Comparison of ENCODE assay signal across 11 cellular contexts in the genomic region with DNA sequence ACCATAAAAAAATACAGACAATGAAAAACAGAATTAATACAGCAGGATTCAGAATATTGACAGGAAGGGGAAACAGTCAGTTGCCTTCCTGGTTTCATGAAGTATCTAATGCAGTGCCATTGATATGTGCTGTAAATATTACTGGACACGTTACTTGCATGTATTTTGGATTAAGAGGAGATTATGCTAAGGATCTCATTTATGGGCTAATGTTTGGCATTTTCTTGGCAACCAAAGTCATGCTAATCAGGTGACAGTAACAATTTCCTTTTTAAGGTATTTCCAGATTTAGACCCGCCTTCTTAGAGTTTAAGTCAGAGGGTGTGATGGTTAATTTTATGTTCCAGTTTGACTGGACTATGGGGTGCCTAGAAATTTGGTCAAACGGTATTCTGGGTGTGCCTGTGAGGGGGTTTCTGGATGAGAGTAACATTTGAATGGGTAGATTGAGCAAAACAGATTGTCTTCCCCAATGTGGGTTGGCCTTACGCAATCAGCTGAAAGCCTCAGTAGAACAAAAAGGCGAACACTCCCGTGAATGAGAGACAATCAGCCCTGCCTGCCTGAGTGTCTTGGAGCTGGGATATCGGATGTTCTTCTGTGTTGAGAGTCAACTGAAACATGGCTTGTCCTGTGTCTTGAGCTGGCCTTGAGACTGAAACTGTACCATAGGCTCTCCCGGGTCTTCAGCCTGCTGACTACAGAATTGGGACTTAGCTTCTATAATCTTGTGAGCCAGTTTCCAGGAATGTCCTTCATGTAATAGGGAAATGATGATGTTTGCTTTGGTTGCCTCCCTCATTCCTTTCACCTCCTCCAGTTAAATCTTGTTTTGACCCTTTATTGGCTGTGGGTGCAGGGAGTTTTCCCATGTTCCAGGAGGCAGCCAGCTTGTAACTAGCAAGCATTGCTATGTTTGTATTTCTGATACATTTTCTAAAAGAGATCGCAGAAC. TPM values are rescaled to one million over a fixed set of nuclear protein-coding genes. Genes with fewer than 3 reads are reported as not detected.
DNase-seq lines count a peak whose midpoint lies in the region; ATAC-seq and TF ChIP-seq lines count a peak whose summit lies in the region.
"Had no signal": no experiment of that assay in that cellular context is flagged by ENCODE, and none has a peak within 500 bp of the region (broad histone marks: within the 10 kb centered on the region; RNA-seq: fewer than 3 reads in every experiment).

No MANE protein-coding gene starts in this region.

- H3K4me3 ChIP-seq in SK-N-SH (ENCODE audit: low read depth in 2 of 2, low read length in 1 of 2) (no peak overlapping the region), spleen (peak overlapping the region in 1 of 8 donors; percentile 30)
- H3K4me3 ChIP-seq: SJSA1 had no signal

- TF ChIP-seq RAD21 in SK-N-SH (IDR thresholded peaks at IDR 0.05; ENCODE audit: low read length) = no peak

- peak overlapping the region; percentile 40; the same call in 1 of the 2 replicates for H3K4me2 ChIP-seq in SK-N-SH

- H3K9ac ChIP-seq in SK-N-SH = no peak overlapping the region

- CTCF ChIA-PET in SK-N-SH (lab: Yijun Ruan, JAX) = interaction anchor here (0.9 to 1.6 kb wide), 2 partner anchors 10 to 52 kb away, joined by 3 to 8 read pairs; a partner anchor contains a TSS

- POLR2A ChIA-PET in SK-N-SH (lab: Yijun Ruan, JAX) = no interaction called here

- H3K4me1 ChIP-seq in SK-N-SH (ENCODE audit: control insufficient read depth in 1 of 2, insufficient read depth in 2 of 2, low read depth in 1 of 2, low read length in 1 of 2) (peaks cover 0 to 21% of the 10 kb centered on the region in 2 experiments; a peak in 2 of 4 replicates), spleen (peaks cover 11 to 100% (median 79%) of the 10 kb centered on the region in 6 donors)

- peaks cover 27% of the 10 kb centered on the region for H3F3A ChIP-seq in SK-N-SH (replicated peaks; ENCODE audit: insufficient read depth)

- H3K36me3 ChIP-seq in SK-N-SH (replicated peaks in 1 of 2; ENCODE audit: control insufficient read depth in 1 of 2, insufficient read depth in 2 of 2, low read length in 1 of 2) (no peaks in the 10 kb centered on the region), spleen (peaks cover 0 to 17% (median 0%) of the 10 kb centered on the region in 6 donors)
- H3K36me3 ChIP-seq: SJSA1 had no signal

- TF ChIP-seq CTCF in SK-N-SH (IDR thresholded peaks at IDR 0.05) = no peak
- TF ChIP-seq CTCF in spleen (IDR thresholded peaks at IDR 0.05 in 8 of 11, conservative IDR thresholded peaks at IDR 0.05 in 3 of 11) = no peak

- no peaks in the 10 kb centered on the region for H3K79me2 ChIP-seq in SK-N-SH (ENCODE audit: insufficient read depth)

- ATAC-seq in SK-N-SH treated with all-trans-retinoic acid at 6 μM for 48 hours = no peak
- ATAC-seq in HG03442 (IDR thresholded peaks at IDR 0.05; ENCODE audit: unreplicated experiment) = no peak

- intact Hi-C loops in spleen (cut with DNase I; ENCODE audit: low total_unique reads) = no loop called here

- no peaks in the 10 kb centered on the region for H3K9me2 ChIP-seq in SK-N-SH

- no peaks in the 10 kb centered on the region for H3K27me3 ChIP-seq in SK-N-SH (ENCODE audit: insufficient read depth)
- H3K27me3 ChIP-seq in spleen (replicated peaks in 1 of 7) = no peaks in the 10 kb centered on the region
- H3K27me3 ChIP-seq: SJSA1 had no signal

- H4K20me1 ChIP-seq in SK-N-SH (ENCODE audit: insufficient read depth) = no peaks in the 10 kb centered on the region

- no peak overlapping the region for H3K27ac ChIP-seq in SK-N-SH (ENCODE audit: low read depth in 2 of 2, low read length in 1 of 2)
- peak overlapping the region in 7 of 8 donors; percentile 44 to 98 (median 64) for H3K27ac ChIP-seq in spleen
- H3K27ac ChIP-seq: SJSA1 had no signal

- H3K9me3 ChIP-seq in SK-N-SH (no peaks in the 10 kb centered on the region), spleen (no peaks in the 10 kb centered on the region)
- H3K9me3 ChIP-seq: SJSA1 had no signal

- H2AFZ ChIP-seq in SK-N-SH (ENCODE audit: low read depth) = no peak overlapping the region

- TF ChIP-seq POLR2A in spleen (IDR thresholded peaks at IDR 0.05) = no peak

- 87% methylated on average over 9 of the region's 9 CpGs for WGBS in SK-N-SH (ENCODE audit: low lambda C conversion rate)
- 51 to 77% (median 60%) methylated on average over 9 of the region's 9 CpGs for WGBS in spleen, 5 donors

- no peak for TF ChIP-seq EP300 in SK-N-SH (IDR thresholded peaks at IDR 0.05; ENCODE audit: borderline replicate concordance in 1 of 2, low read depth in 1 of 2, low read length in 1 of 2)

- DNase-seq in SK-N-SH = no peak
- DNase-seq in SKM-1 (lab: John Stamatoyannopoulos, UW; ENCODE audit: unreplicated experiment) = peak; percentile 49
- peak; percentile 76 for DNase-seq in fibroblast of peridontal ligament (ENCODE audit: extremely low read depth)
- no peak for DNase-seq in spleen
- DNase-seq in A172 (ENCODE audit: low spot score) = no peak
- DNase-seq in NCI-H2081 treated with DMSO at 0.1 percent for 48 hours (lab: John Stamatoyannopoulos, UW) = no peak
- DNase-seq: 8988T; central memory CD4-positive, alpha-beta T cell had no signal

TF ChIP-seq in SK-N-SH, 30 proteins besides CTCF, POLR2A, EP300 and RAD21 (continues in another document):
- TF ChIP-seq, protein P1, sequence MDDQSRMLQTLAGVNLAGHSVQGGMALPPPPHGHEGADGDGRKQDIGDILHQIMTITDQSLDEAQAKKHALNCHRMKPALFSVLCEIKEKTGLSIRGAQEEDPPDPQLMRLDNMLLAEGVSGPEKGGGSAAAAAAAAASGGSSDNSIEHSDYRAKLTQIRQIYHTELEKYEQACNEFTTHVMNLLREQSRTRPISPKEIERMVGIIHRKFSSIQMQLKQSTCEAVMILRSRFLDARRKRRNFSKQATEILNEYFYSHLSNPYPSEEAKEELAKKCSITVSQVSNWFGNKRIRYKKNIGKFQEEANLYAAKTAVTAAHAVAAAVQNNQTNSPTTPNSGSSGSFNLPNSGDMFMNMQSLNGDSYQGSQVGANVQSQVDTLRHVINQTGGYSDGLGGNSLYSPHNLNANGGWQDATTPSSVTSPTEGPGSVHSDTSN (IDR thresholded peaks at IDR 0.05) = no peak
- TF ChIP-seq GABPA (IDR thresholded peaks at IDR 0.05; ENCODE audit: low read depth) = no peak
- TF ChIP-seq, protein P2, sequence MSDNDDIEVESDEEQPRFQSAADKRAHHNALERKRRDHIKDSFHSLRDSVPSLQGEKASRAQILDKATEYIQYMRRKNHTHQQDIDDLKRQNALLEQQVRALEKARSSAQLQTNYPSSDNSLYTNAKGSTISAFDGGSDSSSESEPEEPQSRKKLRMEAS (IDR thresholded peaks at IDR 0.05; ENCODE audit: low read depth) = no peak
- no peak for TF ChIP-seq ELF1 (IDR thresholded peaks at IDR 0.05)

TF ChIP-seq in SK-N-SH treated with all-trans-retinoic acid at 6 μM for 48 hours, 23 proteins besides CTCF, POLR2A, EP300 and RAD21 (continues in another document):
- no peak for TF ChIP-seq ZC3H10 (CRISPR knock-in tag; IDR thresholded peaks at IDR 0.05)
- TF ChIP-seq BACH2 (CRISPR knock-in tag; IDR thresholded peaks at IDR 0.05; ENCODE audit: borderline replicate concordance) = no peak
- TF ChIP-seq, protein P3, sequence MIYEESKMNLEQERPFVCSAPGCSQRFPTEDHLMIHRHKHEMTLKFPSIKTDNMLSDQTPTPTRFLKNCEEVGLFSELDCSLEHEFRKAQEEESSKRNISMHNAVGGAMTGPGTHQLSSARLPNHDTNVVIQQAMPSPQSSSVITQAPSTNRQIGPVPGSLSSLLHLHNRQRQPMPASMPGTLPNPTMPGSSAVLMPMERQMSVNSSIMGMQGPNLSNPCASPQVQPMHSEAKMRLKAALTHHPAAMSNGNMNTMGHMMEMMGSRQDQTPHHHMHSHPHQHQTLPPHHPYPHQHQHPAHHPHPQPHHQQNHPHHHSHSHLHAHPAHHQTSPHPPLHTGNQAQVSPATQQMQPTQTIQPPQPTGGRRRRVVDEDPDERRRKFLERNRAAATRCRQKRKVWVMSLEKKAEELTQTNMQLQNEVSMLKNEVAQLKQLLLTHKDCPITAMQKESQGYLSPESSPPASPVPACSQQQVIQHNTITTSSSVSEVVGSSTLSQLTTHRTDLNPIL (CRISPR knock-in tag; IDR thresholded peaks at IDR 0.05; ENCODE audit: low read depth) = no peak
- no peak for TF ChIP-seq ESRRG (CRISPR knock-in tag; IDR thresholded peaks at IDR 0.05)
- no peak for TF ChIP-seq GLIS3 (CRISPR knock-in tag; IDR thresholded peaks at IDR 0.05)
- TF ChIP-seq OSR1 (CRISPR knock-in tag; IDR thresholded peaks at IDR 0.05) = no peak
- TF ChIP-seq, protein P4, sequence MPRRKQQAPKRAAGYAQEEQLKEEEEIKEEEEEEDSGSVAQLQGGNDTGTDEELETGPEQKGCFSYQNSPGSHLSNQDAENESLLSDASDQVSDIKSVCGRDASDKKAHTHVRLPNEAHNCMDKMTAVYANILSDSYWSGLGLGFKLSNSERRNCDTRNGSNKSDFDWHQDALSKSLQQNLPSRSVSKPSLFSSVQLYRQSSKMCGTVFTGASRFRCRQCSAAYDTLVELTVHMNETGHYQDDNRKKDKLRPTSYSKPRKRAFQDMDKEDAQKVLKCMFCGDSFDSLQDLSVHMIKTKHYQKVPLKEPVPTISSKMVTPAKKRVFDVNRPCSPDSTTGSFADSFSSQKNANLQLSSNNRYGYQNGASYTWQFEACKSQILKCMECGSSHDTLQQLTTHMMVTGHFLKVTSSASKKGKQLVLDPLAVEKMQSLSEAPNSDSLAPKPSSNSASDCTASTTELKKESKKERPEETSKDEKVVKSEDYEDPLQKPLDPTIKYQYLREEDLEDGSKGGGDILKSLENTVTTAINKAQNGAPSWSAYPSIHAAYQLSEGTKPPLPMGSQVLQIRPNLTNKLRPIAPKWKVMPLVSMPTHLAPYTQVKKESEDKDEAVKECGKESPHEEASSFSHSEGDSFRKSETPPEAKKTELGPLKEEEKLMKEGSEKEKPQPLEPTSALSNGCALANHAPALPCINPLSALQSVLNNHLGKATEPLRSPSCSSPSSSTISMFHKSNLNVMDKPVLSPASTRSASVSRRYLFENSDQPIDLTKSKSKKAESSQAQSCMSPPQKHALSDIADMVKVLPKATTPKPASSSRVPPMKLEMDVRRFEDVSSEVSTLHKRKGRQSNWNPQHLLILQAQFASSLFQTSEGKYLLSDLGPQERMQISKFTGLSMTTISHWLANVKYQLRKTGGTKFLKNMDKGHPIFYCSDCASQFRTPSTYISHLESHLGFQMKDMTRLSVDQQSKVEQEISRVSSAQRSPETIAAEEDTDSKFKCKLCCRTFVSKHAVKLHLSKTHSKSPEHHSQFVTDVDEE (CRISPR knock-in tag; IDR thresholded peaks at IDR 0.05) = no peak

RNA-seq across cellular contexts. Expression of a gene that starts 10.5 kb away (rescaled TPM):
- 7.8 and 9.1 TPM in 2 replicates for polyA plus RNA-seq in SK-N-SH (2012; rRNA removed)
- 8.5 and 9.5 TPM in 2 replicates for polyA plus RNA-seq in SK-N-SH (2012; cell fraction: cytosol; rRNA removed)
- polyA plus RNA-seq in SK-N-SH (2012; cell fraction: nucleus; rRNA removed) = 5.0 and 6.4 TPM in 2 replicates
- 10 to 100 TPM; 52.2 to 79.6 (median 62.2) TPM for total RNA-seq in spleen
- polyA plus RNA-seq in spleen = 10 to 100 TPM; 21.5 to 39.7 (median 29.1) TPM
- total RNA-seq in A172 (2014; rRNA removed; shearing (Covaris generic)) = 19.0 and 21.7 TPM in 2 replicates

RNA-seq across cellular contexts. Expression of a gene that starts 58.1 kb away (rescaled TPM):
- polyA plus RNA-seq in SK-N-SH (2012; rRNA removed) (11.3 and 14.1 TPM in 2 replicates), spleen (10 to 100 TPM; 18.6 to 30.5 (median 20.8) TPM)
- 21.1 and 25.9 TPM in 2 replicates for polyA plus RNA-seq in SK-N-SH (2012; cell fraction: cytosol; rRNA removed)
- polyA plus RNA-seq in SK-N-SH (2012; cell fraction: nucleus; rRNA removed) = 5.2 and 8.4 TPM in 2 replicates
- 10 to 100 TPM; 43.1 to 67.3 (median 50.7) TPM for total RNA-seq in spleen
- 105 and 121 TPM in 2 replicates for total RNA-seq in A172 (2014; rRNA removed; shearing (Covaris generic))

Comparison
In these comparisons a context has a peak if more than half of its experiments do, and no peak if none do; other contexts are left out.
1. DNase-seq: peak in SKM-1 (single experiment) and fibroblast of peridontal ligament (single experiment); none in SK-N-SH (single experiment), spleen (single experiment), A172 (single experiment) and NCI-H2081 treated with DMSO at 0.1 percent for 48 hours (single experiment).
2. H3K27ac ChIP-seq: peak in spleen (7 of 8); none in SK-N-SH (0 of 2).